Comparison of ENCODE assay signal across 10 cellular contexts in genomic region chr10:31709028-31709427, GRCh38.
A peak's percentile ranks its signal among the peaks of the same experiment; 100 is the strongest.
DNase-seq lines count a peak whose midpoint lies in the region; ATAC-seq lines count a peak whose summit lies in the region.
"Had no signal": no experiment of that assay in that cellular context is flagged by ENCODE, and none has a peak within 500 bp of the region (broad histone marks: within the 10 kb centered on the region; RNA-seq: fewer than 3 reads in every experiment).

No MANE protein-coding gene starts in this region.

- H3K27me3 ChIP-seq in GM23248 (replicated peaks; ENCODE audit: insufficient read depth): no peaks in the 10 kb centered on the region

- H3K9me3 ChIP-seq in GM23248 (ENCODE audit: low read depth) (peaks cover 7% of the 10 kb centered on the region), mesodermal cell (ENCODE audit: control insufficient read depth, low read length) (peaks cover 23% of the 10 kb centered on the region)

- H3K4me1 ChIP-seq in GM23248 (ENCODE audit: insufficient read depth): peaks cover 21% of the 10 kb centered on the region
- H3K4me1 ChIP-seq in mesodermal cell (ENCODE audit: control insufficient read depth, insufficient read depth, low read length, poor library complexity, severe bottlenecking): peaks cover 22% of the 10 kb centered on the region

- no peak overlapping the region for H3K27ac Mint-ChIP-seq in immature natural killer cell

- H3K36me3 ChIP-seq in GM23248 (ENCODE audit: low read depth): no peaks in the 10 kb centered on the region
- no peaks in the 10 kb centered on the region for H3K36me3 ChIP-seq in mesodermal cell (ENCODE audit: control insufficient read depth, insufficient read depth, low read length)

- H3K27ac ChIP-seq in GM23248 (no peak overlapping the region), caudate nucleus (ENCODE audit: low read depth, low read length) (peak overlapping the region; percentile 74), mesodermal cell (ENCODE audit: low read depth, low read length, severe bottlenecking) (peak overlapping the region; percentile 94)

- ATAC-seq in GM18517 (IDR thresholded peaks at IDR 0.05; ENCODE audit: unreplicated experiment): no peak

- peaks cover 0 to 4% (median 0%) of the 10 kb centered on the region in 3 donors for H3K36me3 Mint-ChIP-seq in immature natural killer cell

- in situ Hi-C loops in GM23248 (cut with MboI): no loop called here

- no peak overlapping the region for H3K9ac ChIP-seq in GM23248

- peaks cover 3 to 20% (median 8%) of the 10 kb centered on the region in 6 donors for H3K9me3 Mint-ChIP-seq in immature natural killer cell

- WGBS in GM23248 (ENCODE audit: low coverage in 1 of 2, low lambda C conversion rate in 2 of 2, missing lambda C conversion rate in 2 of 2), 2 experiments: 35 to 36% methylated on average over 3 of the region's 3 CpGs
- 92 to 100% methylated on average over 2 to 3 of the region's 3 CpGs for WGBS in mesodermal cell (ENCODE audit: insufficient coverage in 2 of 2), 2 experiments

- H2AFZ ChIP-seq in GM23248: no peak overlapping the region

- H3K4me3 Mint-ChIP-seq in immature natural killer cell: no peak overlapping the region

- no peaks in the 10 kb centered on the region for H4K20me1 ChIP-seq in GM23248 (ENCODE audit: insufficient read depth)

- H3K27me3 Mint-ChIP-seq in immature natural killer cell (ENCODE audit: low read depth in 3 of 3): peaks cover 0 to 5% (median 2%) of the 10 kb centered on the region in 3 donors

- no peak overlapping the region for H3K4me2 ChIP-seq in GM23248 (ENCODE audit: unreplicated experiment)

- DNase-seq in A172 (ENCODE audit: low spot score) (peak; percentile 28), GM23248 (peak; percentile 30), caudate nucleus (lab: John Stamatoyannopoulos, UW) (peak in 1 of 61 donors; percentile 72), NCI-H2107 treated with DMSO at 0.1 percent for 48 hours (lab: John Stamatoyannopoulos, UW; ENCODE audit: unreplicated experiment) (no peak), immature natural killer cell (no peak), T-helper 1 cell (no peak)
- DNase-seq: CD8-positive, alpha-beta memory T cell; stimulated activated CD4-positive, alpha-beta T cell treated with anti-CD3 and anti-CD28 coated beads, Interleukin-4, amount 100 ng/mL, for 1 hour had no signal

- H3K9me2 ChIP-seq in GM23248 (ENCODE audit: insufficient read depth): no peaks in the 10 kb centered on the region

- no peaks in the 10 kb centered on the region for H3K79me2 ChIP-seq in GM23248 (ENCODE audit: insufficient read depth)

- H3F3A ChIP-seq in GM23248 (ENCODE audit: insufficient read depth): peaks cover 13% of the 10 kb centered on the region

- H3K4me3 ChIP-seq in GM23248 (no peak overlapping the region), mesodermal cell (ENCODE audit: extremely low read depth, insufficient read depth, low read length, poor library complexity, severe bottlenecking) (no peak overlapping the region)

- H3K4me1 Mint-ChIP-seq in immature natural killer cell: peaks cover 17 to 18% of the 10 kb centered on the region in 2 donors

Comparison
In these comparisons a context has a peak if more than half of its experiments do, and no peak if none do; other contexts are left out.
1. DNase-seq: peak in A172 (single experiment) and GM23248 (single experiment); none in NCI-H2107 treated with DMSO at 0.1 percent for 48 hours (single experiment), immature natural killer cell (0 of 3) and T-helper 1 cell (0 of 5).